Comparison of ENCODE assay signal across 22 cellular contexts in the genomic region with DNA sequence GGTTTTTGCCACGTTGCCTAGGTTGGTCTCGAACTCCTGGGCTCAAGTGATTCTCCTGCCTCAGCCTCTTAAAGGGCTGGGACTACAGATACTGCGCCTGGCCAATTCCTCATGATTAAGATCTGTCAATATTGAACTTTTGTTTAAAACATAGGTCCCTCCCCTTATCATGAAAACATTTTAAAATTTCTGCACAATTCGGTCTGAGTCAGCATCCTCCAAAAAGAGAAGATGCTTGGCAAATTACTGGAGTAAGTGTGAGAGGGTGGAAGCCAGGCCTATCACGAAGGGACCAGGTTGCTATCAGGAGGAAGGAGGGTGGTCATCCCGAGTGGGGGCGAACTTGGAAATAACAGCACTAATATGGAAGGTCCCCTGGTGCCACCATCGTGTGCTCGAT. TPM values are rescaled to one million over a fixed set of nuclear protein-coding genes. Genes with fewer than 3 reads are reported as not detected.
DNase-seq lines count a peak whose midpoint lies in the region; ATAC-seq, FAIRE-seq and TF ChIP-seq lines count a peak whose summit lies in the region.
"Had no signal": no experiment of that assay in that cellular context is flagged by ENCODE, and none has a peak within 500 bp of the region (broad histone marks: within the 10 kb centered on the region; RNA-seq: fewer than 3 reads in every experiment).

No MANE protein-coding gene starts in this region.

- TF ChIP-seq POLR2A in breast epithelium (IDR thresholded peaks at IDR 0.05) (no peak), K562 (conservative IDR thresholded peaks at IDR 0.05) (no peak), stomach (IDR thresholded peaks at IDR 0.05) (no peak)

- peaks cover 3% of the 10 kb centered on the region for H3K4me1 ChIP-seq in mammary epithelial cell (ENCODE audit: insufficient read depth, low read length)
- no peaks in the 10 kb centered on the region for H3K4me1 ChIP-seq in breast epithelium
- H3K4me1 ChIP-seq in K562 (replicated peaks in 1 of 2; ENCODE audit: control insufficient read depth in 2 of 2, insufficient read depth in 2 of 2, low read length in 2 of 2) = peaks cover 3 to 18% of the 10 kb centered on the region in 2 experiments; a peak in 3 of 5 replicates
- peaks cover 0 to 9% (median 7%) of the 10 kb centered on the region in 4 donors for H3K4me1 ChIP-seq in stomach
- H3K4me1 ChIP-seq: BLaER1 had no signal

- H3K27me3 ChIP-seq in mammary epithelial cell (ENCODE audit: insufficient read depth, low read length) = no peaks in the 10 kb centered on the region
- H3K27me3 ChIP-seq in breast epithelium = no peaks in the 10 kb centered on the region
- H3K27me3 ChIP-seq in K562 (ENCODE audit: control insufficient read depth in 2 of 2, insufficient read depth in 2 of 2, low read length in 2 of 2) = no peaks in the 10 kb centered on the region
- H3K27me3 ChIP-seq in stomach = peaks cover 0 to 4% (median 0%) of the 10 kb centered on the region in 3 donors
- H3K27me3 ChIP-seq: BLaER1 had no signal

- BruUV-seq in mammary epithelial cell (replicated peaks; lab: Mats Ljungman, UMichigan) (no TSS peak), K562 (replicated peaks; lab: Mats Ljungman, UMichigan) (no TSS peak)

- POLR2A ChIA-PET in K562 (lab: Yijun Ruan, JAX) = interaction anchor here (0.9 kb wide), 1 partner anchor 78 kb away, joined by 3 read pairs; no protein-coding TSS in a partner anchor

- no peak for FAIRE-seq in K562 (lab: Jason Lieb, UNC)
- FAIRE-seq: GM12892, GM18507, HTR-8/SVneo had no signal

- no peaks in the 10 kb centered on the region for H3K9me3 ChIP-seq in mammary epithelial cell (replicated peaks; ENCODE audit: insufficient read depth, low read length)
- H3K9me3 ChIP-seq in breast epithelium = no peaks in the 10 kb centered on the region
- no peaks in the 10 kb centered on the region; the same call in 1 of the 2 replicates for H3K9me3 ChIP-seq in K562 (replicated peaks; ENCODE audit: control insufficient read depth, insufficient read depth, low read depth, low read length)
- no peaks in the 10 kb centered on the region for H3K9me3 ChIP-seq in stomach
- H3K9me3 ChIP-seq: BLaER1 had no signal

- WGBS in mammary epithelial cell (ENCODE audit: low coverage, missing lambda C conversion rate) = 84% methylated on average over 9 of the region's 9 CpGs
- 45% methylated on average over 9 of the region's 9 CpGs for WGBS in K562 (ENCODE audit: insufficient coverage, low coverage, missing lambda C conversion rate)
- 64 to 84% (median 71%) methylated on average over 9 of the region's 9 CpGs for WGBS in stomach, 5 donors

- dilution Hi-C loops in mammary epithelial cell (cut with HindIII; ENCODE audit: low sequenced_read_pairs) = no loop called here

- no peaks in the 10 kb centered on the region for H3K9me1 ChIP-seq in K562 (ENCODE audit: control insufficient read depth, insufficient read depth, low read length)

- TF ChIP-seq EP300 in K562 (IDR thresholded peaks at IDR 0.05; ENCODE audit: low read length) (no peak), stomach (IDR thresholded peaks at IDR 0.05) (no peak)

- no peaks in the 10 kb centered on the region for H3K36me3 ChIP-seq in mammary epithelial cell (ENCODE audit: insufficient read depth, low read length)
- no peaks in the 10 kb centered on the region for H3K36me3 ChIP-seq in breast epithelium
- no peaks in the 10 kb centered on the region for H3K36me3 ChIP-seq in K562 (ENCODE audit: control insufficient read depth, insufficient read depth, low read length)
- H3K36me3 ChIP-seq in stomach = no peaks in the 10 kb centered on the region
- H3K36me3 ChIP-seq: BLaER1 had no signal

- H3K4me3 ChIP-seq in mammary epithelial cell (replicated peaks in 1 of 3; ENCODE audit: insufficient read depth in 1 of 3, low read depth in 2 of 3, low read length in 3 of 3) (no peak overlapping the region), breast epithelium (no peak overlapping the region), K562 (no peak overlapping the region), stomach (no peak overlapping the region)
- H3K4me3 ChIP-seq: BLaER1, GM23248 had no signal

- in situ Hi-C loops in mammary epithelial cell (cut with MboI; ENCODE audit: low sequenced_read_pairs in 2 of 2) = loop anchor here in 1 of 2 donors (10.0 kb wide), 1 partner anchor 81 kb away; the partner anchor contains the start of gene IDH1
- in situ Hi-C loops in K562 (cut with MboI) = no loop called here

- H3K9ac ChIP-seq in mammary epithelial cell (ENCODE audit: insufficient read depth, low read length) = no peak overlapping the region
- H3K9ac ChIP-seq in K562 (ENCODE audit: insufficient read depth in 1 of 2, low read depth in 2 of 2, low read length in 2 of 2) = no peak overlapping the region
- H3K9ac ChIP-seq: BLaER1, GM23248 had no signal

- DNase-seq in mammary epithelial cell (no peak), breast epithelium (ENCODE audit: low spot score in 2 of 2) (no peak), K562 (ENCODE audit: extremely low read depth in 1 of 4, low spot score in 3 of 4) (no peak), stomach (no peak), NCI-H510A (lab: John Stamatoyannopoulos, UW) (no peak)
- DNase-seq: CD4-positive, alpha-beta memory T cell; DMS153; DMS79; GDM1; GM23248; H7; HFFc6 had no signal

- intact Hi-C loops in mammary epithelial cell (cut with micrococcal nuclease) (no loop called here), breast epithelium (cut with DNase I; ENCODE audit: low total_unique reads) (no loop called here), K562 (cut with micrococcal nuclease) (loop anchor here (2.0 to 10.0 kb wide), 2 partner anchors 71 to 201 kb away; no protein-coding TSS in a partner anchor), stomach (cut with DNase I; ENCODE audit: low total_unique reads) (no loop called here)

- H2AFZ ChIP-seq in mammary epithelial cell (ENCODE audit: low read depth, low read length) = peak overlapping the region; percentile 15
- peak overlapping the region; percentile 38; the same call in 1 of the 2 replicates for H2AFZ ChIP-seq in K562 (ENCODE audit: low read depth, low read length)
- H2AFZ ChIP-seq: GM23248 had no signal

- H4K20me1 ChIP-seq in mammary epithelial cell (ENCODE audit: insufficient read depth, low read length) (no peaks in the 10 kb centered on the region), K562 (replicated peaks; ENCODE audit: control insufficient read depth, insufficient read depth, low read length) (no peaks in the 10 kb centered on the region)
- H4K20me1 ChIP-seq: BLaER1 had no signal

- no peak overlapping the region for H3K27ac ChIP-seq in mammary epithelial cell (ENCODE audit: insufficient read depth, low read depth, low read length)
- no peak overlapping the region for H3K27ac ChIP-seq in breast epithelium
- H3K27ac ChIP-seq in K562 (ENCODE audit: extremely low read depth, low read depth, low read length) = 0 out of 3 replicates have a peak overlapping the region, but pooled peaks have one; percentile 19
- H3K27ac ChIP-seq in stomach = no peak overlapping the region
- H3K27ac ChIP-seq: 22Rv1, BLaER1, GM23248 had no signal

- H3K79me2 ChIP-seq in mammary epithelial cell (ENCODE audit: insufficient read depth, low read length) (no peaks in the 10 kb centered on the region), K562 (ENCODE audit: control insufficient read depth, insufficient read depth, low read length) (no peaks in the 10 kb centered on the region)

- no peak for ATAC-seq in K562

- H3K4me2 ChIP-seq in mammary epithelial cell (ENCODE audit: insufficient read depth, low read depth, low read length) = no peak overlapping the region
- H3K4me2 ChIP-seq in K562 (ENCODE audit: insufficient read depth, low read length) = 0 out of 2 replicates have a peak overlapping the region, but pooled peaks have one; percentile 11
- H3K4me2 ChIP-seq: BLaER1 had no signal

- no peak for TF ChIP-seq RAD21 in K562 (CRISPR knock-in tag; conservative IDR thresholded peaks at IDR 0.05 in 1 of 2, IDR thresholded peaks at IDR 0.05 in 1 of 2)

- CTCF ChIA-PET in mammary epithelial cell (lab: Charles Lee; ENCODE audit: low non-redundant PET) = no interaction called here
- CTCF ChIA-PET in K562 (lab: Yijun Ruan, JAX; ENCODE audit: low intra/inter-chr PET ratio) = no interaction called here

- TF ChIP-seq CTCF in mammary epithelial cell (conservative IDR thresholded peaks at IDR 0.05 in 1 of 2, IDR thresholded peaks at IDR 0.05 in 1 of 2; ENCODE audit: extremely low read depth in 1 of 2, insufficient read depth in 1 of 2, low read depth in 1 of 2, low read length in 2 of 2) (no peak), breast epithelium (IDR thresholded peaks at IDR 0.05) (no peak), K562 (IDR thresholded peaks at IDR 0.05 in 2 of 3, conservative IDR thresholded peaks at IDR 0.05 in 1 of 3; ENCODE audit: insufficient read depth in 2 of 3, low read depth in 1 of 3, low read length in 3 of 3) (no peak), stomach (IDR thresholded peaks at IDR 0.05) (no peak)

RNA-seq across cellular contexts. Expression of gene CRYGA, which starts 10.8 kb away (rescaled TPM):
- total RNA-seq in mammary epithelial cell (not detected), breast epithelium (not detected), K562 (2014; rRNA removed) (not detected in 2 replicates), K562 (2014; rRNA removed; fragmentation: Illumina TruSeq; extraction: Trizol) (not detected in 2 replicates), K562 (2015; rRNA removed; fragmentation: Illumina TruSeq; extraction: Trizol) (not detected in 2 replicates), K562 (2021) (not detected in 2 replicates), stomach (not detected)
- polyA plus RNA-seq in mammary epithelial cell (not detected), K562 (2011; rRNA removed) (not detected in 2 replicates), K562 (2014; fragmentation: Illumina TruSeq; extraction: Trizol) (not detected in 2 replicates), K562 (2014; fragmentation: Nextera tagmentation; extraction: Ambion mirVana) (not detected), K562 (2014; rRNA removed) (not detected in 2 replicates), stomach (not detected)
- not detected for polyA minus RNA-seq in mammary epithelial cell
- total RNA-seq in K562 (2011; cell fraction: chromatin; rRNA removed; ENCODE audit: low replicate concordance) = not detected in 2 replicates
- total RNA-seq in K562 (2011; cell fraction: nucleolus; rRNA removed) = not detected in 2 replicates
- total RNA-seq in K562 (2011; cell fraction: nucleoplasm; rRNA removed) = not detected in 2 replicates
- not detected in 2 replicates for polyA plus RNA-seq in K562 (2011; cell fraction: cytosol; rRNA removed)
- not detected in 2 replicates for polyA plus RNA-seq in K562 (2011; cell fraction: nucleus; rRNA removed)
- polyA plus RNA-seq in K562 (2012) = not detected in 2 replicates
- polyA minus RNA-seq in K562 (2011; rRNA and poly(A)+ RNA removed) = not detected in 2 replicates
- not detected in 2 replicates for polyA minus RNA-seq in K562 (2011; cell fraction: cytosol; rRNA and poly(A)+ RNA removed)
- polyA minus RNA-seq in K562 (2011; cell fraction: nucleus; rRNA and poly(A)+ RNA removed) = not detected in 2 replicates
- total RNA-seq: A673; CD4-positive, alpha-beta memory T cell; Daoy; GM23248; H7; HFFc6 had no signal
- polyA plus RNA-seq: AG04450; CD14-positive monocyte; CD4-positive, alpha-beta memory T cell; GM23248; IgD-negative memory B cell had no signal

RNA-seq across cellular contexts. Expression of gene C2orf80, which starts 15.7 kb away (rescaled TPM):
- total RNA-seq in mammary epithelial cell (not detected), breast epithelium (not detected), K562 (2014; rRNA removed) (not detected in 2 replicates), K562 (2014; rRNA removed; fragmentation: Illumina TruSeq; extraction: Trizol) (not detected in 2 replicates), K562 (2015; rRNA removed; fragmentation: Illumina TruSeq; extraction: Trizol) (not detected in 2 replicates), K562 (2021) (not detected in 2 replicates), stomach (not detected)
- polyA plus RNA-seq in mammary epithelial cell (not detected), K562 (2011; rRNA removed) (not detected in 2 replicates), K562 (2014; fragmentation: Illumina TruSeq; extraction: Trizol) (not detected in 2 replicates), K562 (2014; fragmentation: Nextera tagmentation; extraction: Ambion mirVana) (not detected), K562 (2014; rRNA removed) (not detected in 2 replicates), stomach (not detected)
- polyA minus RNA-seq in mammary epithelial cell = not detected
- not detected in 2 replicates for total RNA-seq in K562 (2011; cell fraction: chromatin; rRNA removed; ENCODE audit: low replicate concordance)
- total RNA-seq in K562 (2011; cell fraction: nucleolus; rRNA removed) = not detected in 2 replicates
- total RNA-seq in K562 (2011; cell fraction: nucleoplasm; rRNA removed) = not detected in 2 replicates
- polyA plus RNA-seq in K562 (2011; cell fraction: cytosol; rRNA removed) = not detected in 2 replicates
- polyA plus RNA-seq in K562 (2011; cell fraction: nucleus; rRNA removed) = not detected in 2 replicates
- 0.10 TPM in 1 of 2 replicates, not detected in the other for polyA plus RNA-seq in K562 (2012)
- polyA minus RNA-seq in K562 (2011; rRNA and poly(A)+ RNA removed) = not detected in 2 replicates
- not detected in 2 replicates for polyA minus RNA-seq in K562 (2011; cell fraction: cytosol; rRNA and poly(A)+ RNA removed)
- not detected in 2 replicates for polyA minus RNA-seq in K562 (2011; cell fraction: nucleus; rRNA and poly(A)+ RNA removed)
- total RNA-seq: A673; CD4-positive, alpha-beta memory T cell; Daoy; GM23248; HFFc6 had no signal
- polyA plus RNA-seq: AG04450; CD14-positive monocyte; CD4-positive, alpha-beta memory T cell; GM23248; IgD-negative memory B cell had no signal

RNA-seq across cellular contexts. Expression of gene CRYGB, which starts 28.2 kb away (rescaled TPM):
- not detected for total RNA-seq in mammary epithelial cell
- polyA plus RNA-seq in mammary epithelial cell = not detected
- polyA minus RNA-seq in mammary epithelial cell = not detected
- total RNA-seq in breast epithelium = not detected
- total RNA-seq in K562 (2011; cell fraction: chromatin; rRNA removed; ENCODE audit: low replicate concordance) = not detected in 2 replicates
- not detected in 2 replicates for total RNA-seq in K562 (2011; cell fraction: nucleolus; rRNA removed)
- total RNA-seq in K562 (2011; cell fraction: nucleoplasm; rRNA removed) = not detected in 2 replicates
- total RNA-seq in K562 (2014; rRNA removed) = not detected in 2 replicates
- not detected in 2 replicates for total RNA-seq in K562 (2014; rRNA removed; fragmentation: Illumina TruSeq; extraction: Trizol)
- total RNA-seq in K562 (2015; rRNA removed; fragmentation: Illumina TruSeq; extraction: Trizol) = not detected in 2 replicates
- not detected in 2 replicates for total RNA-seq in K562 (2021)
- not detected in 2 replicates for polyA plus RNA-seq in K562 (2011; rRNA removed)
- not detected in 2 replicates for polyA plus RNA-seq in K562 (2011; cell fraction: cytosol; rRNA removed)
- not detected in 2 replicates for polyA plus RNA-seq in K562 (2011; cell fraction: nucleus; rRNA removed)
- polyA plus RNA-seq in K562 (2012) = not detected in 2 replicates
- not detected in 2 replicates for polyA plus RNA-seq in K562 (2014; fragmentation: Illumina TruSeq; extraction: Trizol)
- not detected for polyA plus RNA-seq in K562 (2014; fragmentation: Nextera tagmentation; extraction: Ambion mirVana)
- polyA plus RNA-seq in K562 (2014; rRNA removed) = not detected in 2 replicates
- polyA minus RNA-seq in K562 (2011; rRNA and poly(A)+ RNA removed) = not detected in 2 replicates
- polyA minus RNA-seq in K562 (2011; cell fraction: cytosol; rRNA and poly(A)+ RNA removed) = not detected in 2 replicates
- polyA minus RNA-seq in K562 (2011; cell fraction: nucleus; rRNA and poly(A)+ RNA removed) = not detected in 2 replicates
- total RNA-seq in stomach = not detected
- not detected for polyA plus RNA-seq in stomach
- total RNA-seq: A673; CD4-positive, alpha-beta memory T cell; Daoy; GM23248; HFFc6 had no signal
- polyA plus RNA-seq: AG04450; CD14-positive monocyte; CD4-positive, alpha-beta memory T cell; GM23248; IgD-negative memory B cell had no signal

RNA-seq across cellular contexts. Expression of gene CRYGC, which starts 44.5 kb away (rescaled TPM):
- total RNA-seq in mammary epithelial cell (under 1 TPM in 1 of 2 donors, not detected in 1; 0.52 TPM), breast epithelium (not detected), K562 (2014; rRNA removed) (not detected in 2 replicates), K562 (2014; rRNA removed; fragmentation: Illumina TruSeq; extraction: Trizol) (not detected in 2 replicates), K562 (2015; rRNA removed; fragmentation: Illumina TruSeq; extraction: Trizol) (not detected in 2 replicates), K562 (2021) (not detected in 2 replicates), stomach (not detected)
- polyA plus RNA-seq in mammary epithelial cell (0.23 TPM), K562 (2011; rRNA removed) (not detected in 2 replicates), K562 (2014; fragmentation: Illumina TruSeq; extraction: Trizol) (not detected in 2 replicates), K562 (2014; fragmentation: Nextera tagmentation; extraction: Ambion mirVana) (not detected), K562 (2014; rRNA removed) (not detected in 2 replicates), stomach (not detected)
- polyA minus RNA-seq in mammary epithelial cell = not detected
- not detected in 2 replicates for total RNA-seq in K562 (2011; cell fraction: chromatin; rRNA removed; ENCODE audit: low replicate concordance)
- not detected in 2 replicates for total RNA-seq in K562 (2011; cell fraction: nucleolus; rRNA removed)
- not detected in 2 replicates for total RNA-seq in K562 (2011; cell fraction: nucleoplasm; rRNA removed)
- not detected in 2 replicates for polyA plus RNA-seq in K562 (2011; cell fraction: cytosol; rRNA removed)
- not detected in 2 replicates for polyA plus RNA-seq in K562 (2011; cell fraction: nucleus; rRNA removed)
- not detected in 2 replicates for polyA plus RNA-seq in K562 (2012)
- not detected in 2 replicates for polyA minus RNA-seq in K562 (2011; rRNA and poly(A)+ RNA removed)
- not detected in 2 replicates for polyA minus RNA-seq in K562 (2011; cell fraction: cytosol; rRNA and poly(A)+ RNA removed)
- not detected in 2 replicates for polyA minus RNA-seq in K562 (2011; cell fraction: nucleus; rRNA and poly(A)+ RNA removed)
- total RNA-seq: A673; CD4-positive, alpha-beta memory T cell; Daoy; GM23248; H7; HFFc6 had no signal
- polyA plus RNA-seq: AG04450; CD14-positive monocyte; CD4-positive, alpha-beta memory T cell; GM23248; IgD-negative memory B cell had no signal

RNA-seq across cellular contexts. Expression of gene CRYGD, which starts 49.8 kb away (rescaled TPM):
- total RNA-seq in mammary epithelial cell (not detected), breast epithelium (not detected), K562 (2014; rRNA removed) (not detected in 2 replicates), K562 (2014; rRNA removed; fragmentation: Illumina TruSeq; extraction: Trizol) (not detected in 2 replicates), K562 (2015; rRNA removed; fragmentation: Illumina TruSeq; extraction: Trizol) (not detected in 2 replicates), K562 (2021) (not detected in 2 replicates), stomach (not detected)
- polyA plus RNA-seq in mammary epithelial cell (not detected), K562 (2011; rRNA removed) (not detected in 2 replicates), K562 (2014; fragmentation: Illumina TruSeq; extraction: Trizol) (not detected in 2 replicates), K562 (2014; fragmentation: Nextera tagmentation; extraction: Ambion mirVana) (not detected), K562 (2014; rRNA removed) (not detected in 2 replicates), stomach (not detected)
- polyA minus RNA-seq in mammary epithelial cell = not detected
- total RNA-seq in K562 (2011; cell fraction: chromatin; rRNA removed; ENCODE audit: low replicate concordance) = not detected in 2 replicates
- total RNA-seq in K562 (2011; cell fraction: nucleolus; rRNA removed) = not detected in 2 replicates
- not detected in 2 replicates for total RNA-seq in K562 (2011; cell fraction: nucleoplasm; rRNA removed)
- not detected in 2 replicates for polyA plus RNA-seq in K562 (2011; cell fraction: cytosol; rRNA removed)
- not detected in 2 replicates for polyA plus RNA-seq in K562 (2011; cell fraction: nucleus; rRNA removed)
- not detected in 2 replicates for polyA plus RNA-seq in K562 (2012)
- not detected in 2 replicates for polyA minus RNA-seq in K562 (2011; rRNA and poly(A)+ RNA removed)
- not detected in 2 replicates for polyA minus RNA-seq in K562 (2011; cell fraction: cytosol; rRNA and poly(A)+ RNA removed)
- polyA minus RNA-seq in K562 (2011; cell fraction: nucleus; rRNA and poly(A)+ RNA removed) = not detected in 2 replicates
- total RNA-seq: A673; CD4-positive, alpha-beta memory T cell; Daoy; GM23248; HFFc6 had no signal
- polyA plus RNA-seq: AG04450; CD14-positive monocyte; CD4-positive, alpha-beta memory T cell; GM23248; IgD-negative memory B cell had no signal
